In genomic region chr1:226643701-226644540, GRCh38 we compare ENCODE assay signal across 8 cellular contexts.
DNase-seq lines count a peak whose midpoint lies in the region; ATAC-seq, FAIRE-seq and TF ChIP-seq lines count a peak whose summit lies in the region.

No MANE protein-coding gene starts in this region.

- H3K36me3 ChIP-seq in heart left ventricle (peaks cover 0 to 80% (median 62%) of the 10 kb centered on the region in 9 donors), right atrium auricular region (peaks cover 36% of the 10 kb centered on the region), K562 (ENCODE audit: control insufficient read depth, insufficient read depth, low read length) (no peaks in the 10 kb centered on the region)

- H3K27ac ChIP-seq in heart left ventricle (peak overlapping the region in 2 of 12 donors; percentile 69 to 81), right atrium auricular region (no peak overlapping the region), K562 (ENCODE audit: extremely low read depth, low read depth, low read length) (no peak overlapping the region)

- no TSS peak for BruUV-seq in K562 (replicated peaks; lab: Mats Ljungman, UMichigan)

- no peaks in the 10 kb centered on the region for H3K9me1 ChIP-seq in K562 (ENCODE audit: control insufficient read depth, insufficient read depth, low read length)

- no peak for TF ChIP-seq EP300 in K562 (IDR thresholded peaks at IDR 0.05; ENCODE audit: low read length)

- H3K9me3 ChIP-seq in heart left ventricle (no peaks in the 10 kb centered on the region), right atrium auricular region (no peaks in the 10 kb centered on the region), K562 (replicated peaks; ENCODE audit: control insufficient read depth, insufficient read depth, low read depth, low read length) (no peaks in the 10 kb centered on the region)

- H3K9ac ChIP-seq in K562 (ENCODE audit: insufficient read depth in 1 of 2, low read depth in 2 of 2, low read length in 2 of 2): no peak overlapping the region

- H3K4me3 ChIP-seq in heart left ventricle (no peak overlapping the region), right atrium auricular region (no peak overlapping the region), K562 (no peak overlapping the region)

- TF ChIP-seq POLR2A in heart left ventricle (IDR thresholded peaks at IDR 0.05) (no peak), K562 (conservative IDR thresholded peaks at IDR 0.05) (no peak)

- peaks cover 0 to 46% (median 22%) of the 10 kb centered on the region in 12 donors for H3K4me1 ChIP-seq in heart left ventricle
- H3K4me1 ChIP-seq in right atrium auricular region: peaks cover 0 to 36% of the 10 kb centered on the region in 2 donors
- H3K4me1 ChIP-seq in K562 (replicated peaks in 1 of 2; ENCODE audit: control insufficient read depth in 2 of 2, insufficient read depth in 2 of 2, low read length in 2 of 2): peaks cover 8 to 30% of the 10 kb centered on the region in 2 experiments; a peak in 4 of 5 replicates

- H3K79me2 ChIP-seq in K562 (ENCODE audit: control insufficient read depth, insufficient read depth, low read length): no peaks in the 10 kb centered on the region

- ATAC-seq in heart left ventricle (peak in 1 of 4 donors; percentile 5), HG03571 (IDR thresholded peaks at IDR 0.05; ENCODE audit: unreplicated experiment) (peak; percentile 46), K562 (no peak), HG03196 (IDR thresholded peaks at IDR 0.05; ENCODE audit: unreplicated experiment) (no peak)

- no peak overlapping the region for H3K4me2 ChIP-seq in K562 (ENCODE audit: insufficient read depth, low read length)

- no peak for TF ChIP-seq CTCF in heart left ventricle (IDR thresholded peaks at IDR 0.05)
- TF ChIP-seq CTCF in right atrium auricular region (IDR thresholded peaks at IDR 0.05): no peak
- TF ChIP-seq CTCF in K562 (IDR thresholded peaks at IDR 0.05 in 2 of 3, conservative IDR thresholded peaks at IDR 0.05 in 1 of 3; ENCODE audit: insufficient read depth in 2 of 3, low read depth in 1 of 3, low read length in 3 of 3): no peak

- intact Hi-C loops in heart left ventricle (cut with DNase I): loop anchor here in 1 of 10 donors (10.0 kb wide), 1 partner anchor 91 kb away; the partner anchor contains the start of gene ITPKB
- intact Hi-C loops in K562 (cut with micrococcal nuclease): no loop called here

- H2AFZ ChIP-seq in K562 (ENCODE audit: low read depth, low read length): no peak overlapping the region

- peaks cover 8% of the 10 kb centered on the region; the same call in 1 of the 2 replicates for H4K20me1 ChIP-seq in K562 (replicated peaks; ENCODE audit: control insufficient read depth, insufficient read depth, low read length)

- no peak for FAIRE-seq in K562 (lab: Jason Lieb, UNC)

- in situ Hi-C loops in K562 (cut with MboI): no loop called here

- DNase-seq in heart left ventricle: peak in 3 of 5 donors; percentile 21 to 46 (median 24)
- DNase-seq in right atrium auricular region (ENCODE audit: low spot score): no peak
- DNase-seq in K562 (ENCODE audit: extremely low read depth in 1 of 4, low spot score in 3 of 4): no peak
- DNase-seq in stimulated activated naive CD4-positive, alpha-beta T cell (lab: John Stamatoyannopoulos, UW): peak in 5 of 6 experiments; percentile 38 to 59 (median 49)
- no peak for DNase-seq in COLO668 (lab: John Stamatoyannopoulos, UW; ENCODE audit: unreplicated experiment)
- no peak for DNase-seq in COR-L47 (lab: John Stamatoyannopoulos, UW)

- WGBS in heart left ventricle, 4 donors: 76 to 85% (median 79%) methylated on average over 12 to 17 of the region's 17 CpGs
- WGBS in K562 (ENCODE audit: insufficient coverage, low coverage, missing lambda C conversion rate): 18% methylated on average over 17 of the region's 17 CpGs

- CTCF ChIA-PET in K562 (lab: Yijun Ruan, JAX; ENCODE audit: low intra/inter-chr PET ratio): no interaction called here

- H3K27me3 ChIP-seq in heart left ventricle: no peaks in the 10 kb centered on the region
- H3K27me3 ChIP-seq in right atrium auricular region: no peaks in the 10 kb centered on the region
- peaks cover 78 to 98% of the 10 kb centered on the region in 2 experiments for H3K27me3 ChIP-seq in K562 (ENCODE audit: control insufficient read depth in 2 of 2, insufficient read depth in 2 of 2, low read length in 2 of 2)

- POLR2A ChIA-PET in K562 (lab: Yijun Ruan, JAX): interaction anchor here (0.8 kb wide), 1 partner anchor 206 kb away, joined by 3 read pairs; no protein-coding TSS in a partner anchor

- no peak for TF ChIP-seq RAD21 in K562 (CRISPR knock-in tag; conservative IDR thresholded peaks at IDR 0.05 in 1 of 2, IDR thresholded peaks at IDR 0.05 in 1 of 2)

TF ChIP-seq in K562, 482 proteins besides CTCF, POLR2A, EP300 and RAD21:
- no peak for TF ChIP-seq NR1H2 (CRISPR knock-in tag; IDR thresholded peaks at IDR 0.05)
- TF ChIP-seq ZNF263 (CRISPR knock-in tag; IDR thresholded peaks at IDR 0.05; ENCODE audit: borderline replicate concordance): 0 out of 2 replicates have a peak, but pooled peaks have one; percentile 25
- TF ChIP-seq CBFA2T3 (IDR thresholded peaks at IDR 0.05): no peak
- no peak for TF ChIP-seq RFX5 (IDR thresholded peaks at IDR 0.05; ENCODE audit: low read depth, low read length)
- no peak for TF ChIP-seq CBX1 (IDR thresholded peaks at IDR 0.05; ENCODE audit: low read depth)
- peak; percentile 45 for TF ChIP-seq EGR1 (conservative IDR thresholded peaks at IDR 0.05)
- no peak for TF ChIP-seq ZEB2 (IDR thresholded peaks at IDR 0.05)

Comparison
In these comparisons a context has a peak if more than half of its experiments do, and no peak if none do; other contexts are left out.
1. DNase-seq: peak in heart left ventricle (3 of 5) and stimulated activated naive CD4-positive, alpha-beta T cell (5 of 6); none in right atrium auricular region (single experiment), K562 (0 of 4), COLO668 (single experiment) and COR-L47 (single experiment).